Comparison of ENCODE assay signal across 22 cellular contexts in the genomic region with DNA sequence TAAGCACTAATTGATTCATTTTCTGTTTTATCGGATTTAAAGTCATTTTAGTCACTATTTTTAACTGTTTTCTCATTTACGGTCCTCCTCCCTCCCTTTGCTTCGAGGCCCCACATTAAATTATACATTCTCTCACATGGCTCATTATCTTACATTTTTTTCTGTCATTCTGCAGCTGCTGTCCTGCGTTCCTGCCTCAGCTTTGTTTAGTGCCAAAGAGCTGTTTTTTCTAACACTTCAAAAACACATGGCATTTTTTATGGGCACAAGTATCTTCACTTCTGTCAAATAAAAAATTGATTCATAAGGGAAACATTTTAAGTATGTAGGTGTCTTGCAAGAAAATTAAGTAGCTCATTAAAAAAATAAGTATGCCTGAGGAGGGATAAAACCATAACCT.
"Had no signal": no experiment of that assay in that cellular context is flagged by ENCODE, and none has a peak within 500 bp of the region (broad histone marks: within the 10 kb centered on the region; RNA-seq: fewer than 3 reads in every experiment).

No MANE protein-coding gene starts in this region.

- H3K9me3 ChIP-seq: adrenal gland, ascending aorta, mucosa of descending colon, thyroid gland, upper lobe of right lung had no signal

- DNase-seq: activated CD4-positive, alpha-beta memory T cell treated with anti-CD3 and anti-CD28 coated beads for 36 hours; activated CD4-positive, alpha-beta T cell treated with anti-CD3 and anti-CD28 coated beads for 48 hours; activated naive CD4-positive, alpha-beta T cell; adrenal gland; central memory CD4-positive, alpha-beta T cell; dorsolateral prefrontal cortex; effector memory CD8-positive, alpha-beta T cell; foreskin fibroblast; left colon; mucosa of descending colon; naive B cell; stimulated activated CD4-positive, alpha-beta T cell treated with anti-CD3 and anti-CD28 coated beads, Interleukin-12 subunit alpha, Interleukin-12 subunit beta, amount 100 ng/mL, for 4 hours; stimulated activated CD4-positive, alpha-beta T cell treated with anti-CD3 and anti-CD28 coated beads, Interleukin-4, amount 100 ng/mL, for 4 hours; stimulated activated naive CD8-positive, alpha-beta T cell treated with anti-CD3 and anti-CD28 coated beads, Interleukin-15, Interleukin-2, amounts not matched to agents 100 U/mL and 50 U/mL, for 24 hours; T-helper 2 cell; thyroid gland; upper lobe of right lung had no signal

- H3K36me3 ChIP-seq: adrenal gland, ascending aorta, neural progenitor cell, thyroid gland, upper lobe of right lung had no signal

- H3K4me3 Mint-ChIP-seq: activated CD4-positive, alpha-beta memory T cell treated with anti-CD3 and anti-CD28 coated beads for 36 hours; activated naive CD8-positive, alpha-beta T cell; activated T-helper 17 cell treated with anti-CD3 and anti-CD28 coated beads, Interleukin-2, amount 50 U/mL, for 72 hours; effector memory CD8-positive, alpha-beta T cell; naive B cell; neural progenitor cell had no signal

- H3K9me3 Mint-ChIP-seq: activated CD4-positive, alpha-beta memory T cell treated with anti-CD3 and anti-CD28 coated beads for 36 hours; activated T-helper 17 cell treated with anti-CD3 and anti-CD28 coated beads, Interleukin-2, amount 50 U/mL, for 72 hours; effector memory CD8-positive, alpha-beta T cell had no signal

- H3K27me3 Mint-ChIP-seq: activated CD4-positive, alpha-beta memory T cell treated with anti-CD3 and anti-CD28 coated beads for 36 hours had no signal

- H3K9ac ChIP-seq: neural progenitor cell had no signal

- H3K27ac Mint-ChIP-seq: activated CD4-positive, alpha-beta memory T cell treated with anti-CD3 and anti-CD28 coated beads for 36 hours; activated naive CD8-positive, alpha-beta T cell; activated T-helper 17 cell treated with anti-CD3 and anti-CD28 coated beads, Interleukin-2, amount 50 U/mL, for 72 hours; effector memory CD8-positive, alpha-beta T cell; neural progenitor cell; progenitor cell of endocrine pancreas had no signal

- H3K27me3 ChIP-seq: adrenal gland, ascending aorta, neural progenitor cell, thyroid gland, upper lobe of right lung had no signal

- H3K4me3 ChIP-seq: adrenal gland, ascending aorta, dorsolateral prefrontal cortex, mucosa of descending colon, neural progenitor cell, thyroid gland, upper lobe of right lung had no signal

- H3K36me3 Mint-ChIP-seq: activated CD4-positive, alpha-beta memory T cell treated with anti-CD3 and anti-CD28 coated beads for 36 hours; activated naive CD8-positive, alpha-beta T cell; naive B cell; neural progenitor cell had no signal

- H3K4me1 ChIP-seq: adrenal gland, neural progenitor cell, thyroid gland had no signal

- H3K4me1 Mint-ChIP-seq: activated T-helper 17 cell treated with anti-CD3 and anti-CD28 coated beads, Interleukin-2, amount 50 U/mL, for 72 hours; naive B cell had no signal

- H3K27ac ChIP-seq: adrenal gland, ascending aorta, dorsolateral prefrontal cortex, neural progenitor cell, thyroid gland, upper lobe of right lung had no signal

- H3K4me2 ChIP-seq: neural progenitor cell had no signal
